21 cellular contexts compared by ENCODE assay signal in genomic region chr1:94119306-94119705, GRCh38. TPM values are rescaled to one million over a fixed set of nuclear protein-coding genes. Genes with fewer than 3 reads are reported as not detected.
A peak's percentile ranks its signal among the peaks of the same experiment; 100 is the strongest.
DNase-seq lines count a peak whose midpoint lies in the region; ATAC-seq and TF ChIP-seq lines count a peak whose summit lies in the region.
"Had no signal": no experiment of that assay in that cellular context is flagged by ENCODE, and none has a peak within 500 bp of the region (broad histone marks: within the 10 kb centered on the region; RNA-seq: fewer than 3 reads in every experiment).

No MANE protein-coding gene starts in this region.

- TF ChIP-seq POLR2A in heart left ventricle (IDR thresholded peaks at IDR 0.05), result no peak
- TF ChIP-seq POLR2A in gastroesophageal sphincter (IDR thresholded peaks at IDR 0.05), result no peak

- H3K79me2 ChIP-seq in trophoblast cell (ENCODE audit: control insufficient read depth, insufficient read depth, low read length, poor library complexity), result peaks cover 16% of the 10 kb centered on the region

- no peaks in the 10 kb centered on the region for H3K9me3 ChIP-seq in right atrium auricular region
- H3K9me3 ChIP-seq in heart left ventricle, result no peaks in the 10 kb centered on the region
- H3K9me3 ChIP-seq in trophoblast cell (ENCODE audit: insufficient read depth, low read depth, low read length), result no peaks in the 10 kb centered on the region
- no peaks in the 10 kb centered on the region for H3K9me3 ChIP-seq in gastroesophageal sphincter
- no peaks in the 10 kb centered on the region for H3K9me3 ChIP-seq in upper lobe of right lung
- H3K9me3 ChIP-seq: BE2C, SJCRH30 had no signal

- no peaks in the 10 kb centered on the region for H3K36me3 ChIP-seq in right atrium auricular region
- H3K36me3 ChIP-seq in heart left ventricle, result no peaks in the 10 kb centered on the region
- no peaks in the 10 kb centered on the region for H3K36me3 ChIP-seq in trophoblast cell (ENCODE audit: control insufficient read depth in 1 of 2, insufficient read depth in 2 of 2, low read length in 2 of 2)
- H3K36me3 ChIP-seq in gastroesophageal sphincter, result no peaks in the 10 kb centered on the region
- no peaks in the 10 kb centered on the region for H3K36me3 ChIP-seq in upper lobe of right lung
- H3K36me3 ChIP-seq: BE2C, SJCRH30 had no signal

- H3K4me2 ChIP-seq in trophoblast cell (ENCODE audit: low read length), result no peak overlapping the region

- intact Hi-C loops in heart left ventricle (cut with DNase I), result no loop called here
- intact Hi-C loops in upper lobe of right lung (cut with DNase I), result no loop called here

- peaks cover 0 to 10% of the 10 kb centered on the region in 2 donors for H3K4me1 ChIP-seq in right atrium auricular region
- peaks cover 0 to 22% (median 3%) of the 10 kb centered on the region in 12 donors for H3K4me1 ChIP-seq in heart left ventricle
- peaks cover 45 to 55% of the 10 kb centered on the region in 2 experiments for H3K4me1 ChIP-seq in trophoblast cell (ENCODE audit: control insufficient read depth in 1 of 2, insufficient read depth in 2 of 2, low read length in 2 of 2)
- H3K4me1 ChIP-seq in gastroesophageal sphincter, result no peaks in the 10 kb centered on the region
- no peaks in the 10 kb centered on the region for H3K4me1 ChIP-seq in upper lobe of right lung

- H3K4me3 ChIP-seq in right atrium auricular region, result no peak overlapping the region
- no peak overlapping the region for H3K4me3 ChIP-seq in heart left ventricle
- H3K4me3 ChIP-seq in trophoblast cell (ENCODE audit: low read depth, low read length), result no peak overlapping the region
- H3K4me3 ChIP-seq in gastroesophageal sphincter, result no peak overlapping the region
- no peak overlapping the region for H3K4me3 ChIP-seq in upper lobe of right lung
- H3K4me3 ChIP-seq: SJCRH30 had no signal

- peak; percentile 34 for DNase-seq in right atrium auricular region (ENCODE audit: low spot score)
- DNase-seq in heart left ventricle, result no peak
- peak; percentile 46 for DNase-seq in islet precursor cell
- peak in 1 of 2 donors; percentile 23 for DNase-seq in trophoblast cell
- DNase-seq in NCI-H748 (lab: John Stamatoyannopoulos, UW; ENCODE audit: unreplicated experiment), result no peak
- DNase-seq in HEK293T (ENCODE audit: extremely low spot score), result no peak
- DNase-seq in upper lobe of right lung, result no peak
- DNase-seq: 8988T; BE2C; CD4-positive, alpha-beta memory T cell; H9; Karpas-422; NCI-H1436; NCI-H1930; NCI-H345; NCI-H524 treated with DMSO at 0.1 percent for 48 hours; SJCRH30 had no signal

- no peak overlapping the region for H3K27ac ChIP-seq in right atrium auricular region
- H3K27ac ChIP-seq in heart left ventricle, result no peak overlapping the region
- peak overlapping the region; percentile 100 for H3K27ac ChIP-seq in trophoblast cell (ENCODE audit: low read depth, low read length)
- no peak overlapping the region for H3K27ac ChIP-seq in gastroesophageal sphincter
- H3K27ac ChIP-seq in upper lobe of right lung, result no peak overlapping the region
- H3K27ac ChIP-seq: SJCRH30 had no signal

- peak overlapping the region; percentile 88 for H3K18ac ChIP-seq in trophoblast cell (ENCODE audit: low read length)

- H2BK120ac ChIP-seq in trophoblast cell (ENCODE audit: insufficient read depth, low read length, poor library complexity), result peak overlapping the region; percentile 97

- H2BK5ac ChIP-seq in trophoblast cell (ENCODE audit: low read depth, low read length, poor library complexity), result peak overlapping the region; percentile 83

- ATAC-seq in heart left ventricle (no peak), gastroesophageal sphincter (no peak), upper lobe of right lung (no peak)

- CTCF ChIA-PET in HEK293T (lab: Yijun Ruan, JAX), result no interaction called here

- peak overlapping the region; percentile 96 for H4K91ac ChIP-seq in trophoblast cell (ENCODE audit: low read depth, low read length)

- TF ChIP-seq CTCF in right atrium auricular region (IDR thresholded peaks at IDR 0.05), result no peak
- no peak for TF ChIP-seq CTCF in heart left ventricle (IDR thresholded peaks at IDR 0.05)
- TF ChIP-seq CTCF in gastroesophageal sphincter (IDR thresholded peaks at IDR 0.05), result no peak
- TF ChIP-seq CTCF in upper lobe of right lung (IDR thresholded peaks at IDR 0.05), result no peak

- no peak overlapping the region for H2AFZ ChIP-seq in trophoblast cell (ENCODE audit: insufficient read depth, low read length, poor library complexity)

- H3K4ac ChIP-seq in trophoblast cell (ENCODE audit: low read depth, low read length), result peak overlapping the region; percentile 59

- H2AK5ac ChIP-seq in trophoblast cell (ENCODE audit: low read length), result peak overlapping the region; percentile 60

- H4K12ac ChIP-seq in trophoblast cell (ENCODE audit: low read depth, low read length), result peak overlapping the region; percentile 33

- 91 to 95% (median 92%) methylated on average over 6 of the region's 6 CpGs for WGBS in heart left ventricle, 4 donors
- WGBS in trophoblast cell (ENCODE audit: extremely low coverage, insufficient coverage, insufficient read length), result no CpG with 5 or more reads among the region's 6 CpGs
- 96% methylated on average over 4 of the region's 6 CpGs; no CpG with 5 or more reads in 1 of the 2 donors for WGBS in gastroesophageal sphincter (ENCODE audit: low coverage in 1 of 2), 2 donors

- TF ChIP-seq EP300 in gastroesophageal sphincter (IDR thresholded peaks at IDR 0.05), result no peak

- no peak overlapping the region for H3K23ac ChIP-seq in trophoblast cell (ENCODE audit: low read length)

- POLR2A ChIA-PET in HEK293T (lab: Yijun Ruan, JAX), result no interaction called here

- peaks cover 63% of the 10 kb centered on the region for H3K79me1 ChIP-seq in trophoblast cell (ENCODE audit: low read length)

- H3K27me3 ChIP-seq in right atrium auricular region, result no peaks in the 10 kb centered on the region
- H3K27me3 ChIP-seq in heart left ventricle, result peaks cover 0 to 35% (median 0%) of the 10 kb centered on the region in 9 donors
- H3K27me3 ChIP-seq in trophoblast cell (ENCODE audit: insufficient read depth, low read length), result no peaks in the 10 kb centered on the region
- no peaks in the 10 kb centered on the region for H3K27me3 ChIP-seq in gastroesophageal sphincter
- H3K27me3 ChIP-seq in upper lobe of right lung, result no peaks in the 10 kb centered on the region
- H3K27me3 ChIP-seq: BE2C, SJCRH30 had no signal

- peak overlapping the region; percentile 76 for H4K8ac ChIP-seq in trophoblast cell (ENCODE audit: low read depth, low read length)

- peak overlapping the region; percentile 92 for H3K14ac ChIP-seq in trophoblast cell (ENCODE audit: low read length)

- H3K9ac ChIP-seq in trophoblast cell (ENCODE audit: low read length), result no peak overlapping the region

- peak overlapping the region; percentile 98 for H2BK12ac ChIP-seq in trophoblast cell (ENCODE audit: low read length)

TF ChIP-seq in HEK293T, 16 proteins besides CTCF, POLR2A, EP300 and RAD21:
- TF ChIP-seq HDGF (IDR thresholded peaks at IDR 0.05; ENCODE audit: borderline replicate concordance), result no peak
- TF ChIP-seq ZNF384 (IDR thresholded peaks at IDR 0.05), result no peak
- TF ChIP-seq FOXM1 (IDR thresholded peaks at IDR 0.05; ENCODE audit: borderline replicate concordance), result no peak
- TF ChIP-seq NFRKB (IDR thresholded peaks at IDR 0.05), result no peak
- no peak for TF ChIP-seq ELF4 (IDR thresholded peaks at IDR 0.05)
- TF ChIP-seq FOXA1 (IDR thresholded peaks at IDR 0.05), result no peak

RNA-seq across cellular contexts. Expression of gene ABCA4, which starts 1.6 kb away (rescaled TPM):
- total RNA-seq in right atrium auricular region (under 1 TPM in 1 of 2 donors, not detected in 1; 0.51 TPM), heart left ventricle (under 1 TPM in 7 of 9 donors, not detected in 2; 0.13 to 0.37 (median 0.24) TPM), gastroesophageal sphincter (under 1 TPM in 2 of 4 donors, not detected in 2; 0.19 to 0.27 TPM), upper lobe of right lung (1.4 TPM)
- polyA plus RNA-seq in heart left ventricle, result under 1 TPM; 0.04 to 0.08 TPM
- 7.2 and 7.4 TPM in 2 replicates for polyA plus RNA-seq in trophoblast cell (2013)
- total RNA-seq: CD4-positive, alpha-beta memory T cell; H9; HT-29; MCF 10A had no signal
- polyA plus RNA-seq: CD4-positive, alpha-beta memory T cell; IgD-negative memory B cell had no signal

Comparison
In these comparisons a context has a peak if more than half of its experiments do, and no peak if none do; other contexts are left out.
1. DNase-seq: peak in right atrium auricular region (single experiment) and islet precursor cell (single experiment); none in heart left ventricle (0 of 5), NCI-H748 (single experiment), HEK293T (single experiment) and upper lobe of right lung (single experiment).